ENCODE assay signal across 8 cellular contexts in the genomic region with DNA sequence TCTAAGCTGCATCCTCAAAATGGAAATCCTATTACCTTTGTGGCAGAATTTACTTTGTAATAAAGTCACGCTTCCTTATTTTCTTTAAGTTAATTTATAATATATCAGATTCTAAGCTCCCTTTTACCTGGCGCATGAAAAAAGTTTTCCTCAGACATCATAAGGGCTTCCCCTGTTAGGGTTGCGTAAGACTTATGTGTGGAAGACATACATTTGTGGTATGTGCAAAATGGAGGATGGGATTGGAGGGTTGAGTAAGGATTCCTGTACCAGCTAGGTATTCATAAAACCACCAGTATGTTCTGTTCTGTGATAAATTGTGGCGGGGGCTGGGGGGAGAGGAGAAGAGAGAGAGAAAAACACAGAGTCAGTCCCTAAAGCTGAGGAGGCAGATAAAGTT.
"Had no signal": no experiment of that assay in that cellular context is flagged by ENCODE, and none has a peak within 500 bp of the region (broad histone marks: within the 10 kb centered on the region; RNA-seq: fewer than 3 reads in every experiment).

No MANE protein-coding gene starts in this region.

- FAIRE-seq: G401.6, GM12878, GM12891, GM12892, GM18507, GM19239 had no signal

- ATAC-seq: GM12878 had no signal

- H3K4me3 ChIP-seq: GM12878 had no signal

- DNase-seq: GDM1, GF-D8 had no signal
